ENCODE assay signal across 20 cellular contexts in genomic region chr3:172210355-172210754, GRCh38.
A peak's percentile ranks its signal among the peaks of the same experiment; 100 is the strongest.
DNase-seq lines count a peak whose midpoint lies in the region; ATAC-seq and TF ChIP-seq lines count a peak whose summit lies in the region.
"Had no signal": no experiment of that assay in that cellular context is flagged by ENCODE, and none has a peak within 500 bp of the region (broad histone marks: within the 10 kb centered on the region; RNA-seq: fewer than 3 reads in every experiment).

No MANE protein-coding gene starts in this region.

- H3K4me1 ChIP-seq in Panc1 (ENCODE audit: control insufficient read depth, insufficient read depth, low read length) (peaks cover 66% of the 10 kb centered on the region), gastrocnemius medialis (peaks cover 59 to 74% of the 10 kb centered on the region in 2 donors), foreskin keratinocyte (peaks cover 14% of the 10 kb centered on the region)
- no peaks in the 10 kb centered on the region for H3K4me1 ChIP-seq in CD8-positive, alpha-beta memory T cell (ENCODE audit: insufficient read depth, low read length)

- no TSS peak for BruUV-seq in Panc1 (replicated peaks; lab: Mats Ljungman, UMichigan)

- POLR2A ChIA-PET in Panc1 (lab: Charles Lee): no interaction called here
- POLR2A ChIA-PET in CD8-positive, alpha-beta memory T cell (lab: Charles Lee): no interaction called here

- intact Hi-C loops in Panc1 (cut with micrococcal nuclease; ENCODE audit: unreplicated experiment): no loop called here
- intact Hi-C loops in gastrocnemius medialis (cut with DNase I; ENCODE audit: low total_unique reads): no loop called here

- H3K36me3 ChIP-seq in Panc1 (ENCODE audit: control insufficient read depth, insufficient read depth, low read length) (no peaks in the 10 kb centered on the region), gastrocnemius medialis (no peaks in the 10 kb centered on the region)
- no peaks in the 10 kb centered on the region for H3K36me3 ChIP-seq in CD8-positive, alpha-beta memory T cell (ENCODE audit: insufficient read depth, low read length)
- H3K36me3 ChIP-seq: pancreas had no signal

- TF ChIP-seq CTCF in Panc1 (IDR thresholded peaks at IDR 0.05): no peak
- TF ChIP-seq CTCF in fibroblast of mammary gland (conservative IDR thresholded peaks at IDR 0.05; ENCODE audit: control insufficient read depth, insufficient read depth, low read depth, low read length): no peak
- no peak for TF ChIP-seq CTCF in gastrocnemius medialis (IDR thresholded peaks at IDR 0.05 in 4 of 5, conservative IDR thresholded peaks at IDR 0.05 in 1 of 5)
- no peak for TF ChIP-seq CTCF in foreskin keratinocyte (conservative IDR thresholded peaks at IDR 0.05)

- H3K27me3 ChIP-seq in Panc1 (ENCODE audit: control insufficient read depth, insufficient read depth, low read length) (no peaks in the 10 kb centered on the region), gastrocnemius medialis (no peaks in the 10 kb centered on the region), foreskin keratinocyte (no peaks in the 10 kb centered on the region)
- H3K27me3 ChIP-seq in CD8-positive, alpha-beta memory T cell (ENCODE audit: insufficient read depth, low read length, poor library complexity, severe bottlenecking): no peaks in the 10 kb centered on the region
- H3K27me3 ChIP-seq: pancreas, SJSA1 had no signal

- H3K27me3 Mint-ChIP-seq in CD8-positive, alpha-beta memory T cell: no peaks in the 10 kb centered on the region

- no peak for TF ChIP-seq POLR2A in gastrocnemius medialis (IDR thresholded peaks at IDR 0.05)

- peaks cover 6 to 17% (median 8%) of the 10 kb centered on the region in 3 donors for H3K36me3 Mint-ChIP-seq in CD8-positive, alpha-beta memory T cell

- H3K4me3 ChIP-seq in Panc1 (ENCODE audit: low read depth in 2 of 2, low read length in 2 of 2) (no peak overlapping the region), fibroblast of mammary gland (ENCODE audit: control insufficient read depth, low read depth, low read length) (no peak overlapping the region), gastrocnemius medialis (no peak overlapping the region)
- no peak overlapping the region for H3K4me3 ChIP-seq in CD8-positive, alpha-beta memory T cell (ENCODE audit: low read length)
- H3K4me3 ChIP-seq: pancreas, SJSA1 had no signal

- CTCF ChIA-PET in Panc1 (lab: Charles Lee): no interaction called here
- CTCF ChIA-PET in CD8-positive, alpha-beta memory T cell (lab: Charles Lee): no interaction called here

- H3K27ac ChIP-seq in Panc1 (ENCODE audit: low read length): peak overlapping the region; percentile 65; the same call in 1 of the 2 replicates
- peak overlapping the region; percentile 71 to 79 (median 71) for H3K27ac ChIP-seq in gastrocnemius medialis
- no peak overlapping the region for H3K27ac ChIP-seq in foreskin keratinocyte
- no peak overlapping the region for H3K27ac ChIP-seq in CD8-positive, alpha-beta memory T cell (ENCODE audit: low read depth, low read length)
- H3K27ac ChIP-seq: SJSA1 had no signal

- peak; percentile 16 for DNase-seq in EH (ENCODE audit: low read depth)
- no peak for DNase-seq in Panc1 (ENCODE audit: low read depth, low spot score)
- peak; percentile 58 for DNase-seq in fibroblast of mammary gland (ENCODE audit: low read depth)
- no peak for DNase-seq in gastrocnemius medialis
- DNase-seq in foreskin keratinocyte: no peak
- DNase-seq in glomerular visceral epithelial cell (ENCODE audit: extremely low spot score): no peak
- DNase-seq in CD8-positive, alpha-beta memory T cell: no peak
- DNase-seq: activated CD4-positive, alpha-beta T cell treated with anti-CD3 and anti-CD28 coated beads for 48 hours; activated naive CD4-positive, alpha-beta T cell treated with anti-CD3 and anti-CD28 coated beads, Interleukin-2, amount 50 U/mL, for 16 hours; activated T-cell treated with anti-CD3 and anti-CD28 coated beads for 4 hours; Calu3; mesendoderm; NCI-H146; NCI-H2227 treated with DMSO at 0.1 percent for 48 hours; stimulated activated CD4-positive, alpha-beta T cell treated with anti-CD3 and anti-CD28 coated beads, Interleukin-12 subunit alpha, Interleukin-12 subunit beta, amount 100 ng/mL, for 4 hours; stimulated activated naive CD4-positive, alpha-beta T cell treated with Interleukin-2 at 50 U/mL for 16 hours; T1000 had no signal

- in situ Hi-C loops in Panc1 (cut with HindIII; ENCODE audit: low pct_unique_long_range_greater_than_20kb, low sequenced_read_pairs): no loop called here
- in situ Hi-C loops in gastrocnemius medialis (cut with MboI; ENCODE audit: low sequenced_read_pairs in 4 of 4): no loop called here

- H3K9me3 ChIP-seq in Panc1 (ENCODE audit: control insufficient read depth, insufficient read depth, low read depth, low read length) (no peaks in the 10 kb centered on the region), gastrocnemius medialis (no peaks in the 10 kb centered on the region)
- no peaks in the 10 kb centered on the region for H3K9me3 ChIP-seq in CD8-positive, alpha-beta memory T cell (ENCODE audit: low read length)
- H3K9me3 ChIP-seq: pancreas, SJSA1 had no signal

- peaks cover 7 to 11% (median 9%) of the 10 kb centered on the region in 5 donors for H3K9me3 Mint-ChIP-seq in CD8-positive, alpha-beta memory T cell

- peaks cover 5 to 9% (median 8%) of the 10 kb centered on the region in 3 donors for H3K4me1 Mint-ChIP-seq in CD8-positive, alpha-beta memory T cell

- no peak overlapping the region for H3K27ac Mint-ChIP-seq in CD8-positive, alpha-beta memory T cell

- no peak overlapping the region for H3K4me3 Mint-ChIP-seq in CD8-positive, alpha-beta memory T cell

- ATAC-seq in Panc1 (no peak), gastrocnemius medialis (no peak), HG02938 (IDR thresholded peaks at IDR 0.05; ENCODE audit: unreplicated experiment) (no peak), foreskin keratinocyte (no peak)

Comparison
In these comparisons a context has a peak if more than half of its experiments do, and no peak if none do; other contexts are left out.
1. DNase-seq: peak in EH (single experiment) and fibroblast of mammary gland (single experiment); none in Panc1 (single experiment), gastrocnemius medialis (0 of 2), foreskin keratinocyte (0 of 2), glomerular visceral epithelial cell (single experiment) and CD8-positive, alpha-beta memory T cell (0 of 5).
2. H3K27ac ChIP-seq: peak in Panc1 (single experiment) and gastrocnemius medialis (4 of 4); none in foreskin keratinocyte (single experiment) and CD8-positive, alpha-beta memory T cell (single experiment).